Comparison of ENCODE assay signal across 7 cellular contexts in genomic region chr10:33509231-33509871, GRCh38.
DNase-seq lines count a peak whose midpoint lies in the region; ATAC-seq and TF ChIP-seq lines count a peak whose summit lies in the region.

No MANE protein-coding gene starts in this region.

- H3K4me1 ChIP-seq in rectal smooth muscle tissue (ENCODE audit: control insufficient read depth, insufficient read depth, low read length), result peaks cover 12% of the 10 kb centered on the region

- H3K36me3 ChIP-seq in SK-N-MC (ENCODE audit: insufficient read depth, low read length) (no peaks in the 10 kb centered on the region), rectal smooth muscle tissue (ENCODE audit: control insufficient read depth, insufficient read depth, low read length) (no peaks in the 10 kb centered on the region)

- H3K27ac ChIP-seq in SK-N-MC (no peak overlapping the region), rectal smooth muscle tissue (ENCODE audit: low read depth, low read length) (peak overlapping the region; percentile 77)

- TF ChIP-seq CTCF in fibroblast of mammary gland (conservative IDR thresholded peaks at IDR 0.05; ENCODE audit: control insufficient read depth, insufficient read depth, low read depth, low read length), result no peak

- DNase-seq in GM04504 (ENCODE audit: low read depth), result peak; percentile 60
- DNase-seq in HS-5 (ENCODE audit: low read depth), result peak; percentile 26
- DNase-seq in SK-N-MC (ENCODE audit: low read depth, low spot score), result peak; percentile 1
- DNase-seq in fibroblast of mammary gland (ENCODE audit: low read depth), result peak; percentile 84
- no peak for DNase-seq in NCI-H187 treated with DMSO at 0.1 percent for 48 hours (lab: John Stamatoyannopoulos, UW)

- H3K9ac ChIP-seq in SK-N-MC (ENCODE audit: insufficient read length) (no peak overlapping the region), rectal smooth muscle tissue (ENCODE audit: low read length) (no peak overlapping the region)

- H3K4me3 ChIP-seq in SK-N-MC (peak overlapping the region; percentile 30; the same call in 1 of the 2 replicates), fibroblast of mammary gland (ENCODE audit: control insufficient read depth, low read depth, low read length) (no peak overlapping the region), rectal smooth muscle tissue (ENCODE audit: low read length) (no peak overlapping the region)

- H3K9me3 ChIP-seq in SK-N-MC (ENCODE audit: low read depth, low read length), result no peaks in the 10 kb centered on the region

- peak; percentile 62 for ATAC-seq in GM21381 (IDR thresholded peaks at IDR 0.05; ENCODE audit: unreplicated experiment)

- H3K27me3 ChIP-seq in rectal smooth muscle tissue (ENCODE audit: control insufficient read depth, insufficient read depth, low read length), result no peaks in the 10 kb centered on the region
